33 cellular contexts compared by ENCODE assay signal in the genomic region with DNA sequence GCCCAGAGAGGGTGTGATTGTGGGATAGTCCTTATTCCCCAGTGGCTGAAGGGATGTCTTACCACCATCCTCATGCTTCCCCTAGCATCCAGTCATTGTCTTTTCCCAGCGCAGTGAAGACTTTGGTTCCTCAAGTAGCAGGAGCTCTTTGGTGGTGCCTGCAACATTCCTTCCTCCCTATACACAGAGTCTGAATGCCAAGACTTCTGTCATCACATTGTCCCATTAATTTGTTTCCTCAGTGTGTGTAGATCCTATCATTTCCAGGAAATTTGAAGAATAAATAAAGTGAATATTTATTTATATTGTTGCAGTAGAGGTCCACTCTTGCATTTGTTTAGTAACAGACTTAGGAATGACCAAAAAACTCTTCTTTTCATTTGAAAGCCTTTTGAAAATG.
"Had no signal": no experiment of that assay in that cellular context is flagged by ENCODE, and none has a peak within 500 bp of the region (broad histone marks: within the 10 kb centered on the region; RNA-seq: fewer than 3 reads in every experiment).

No MANE protein-coding gene starts in this region.

- H3K4me1 ChIP-seq: adrenal gland, body of pancreas had no signal

- H3K36me3 ChIP-seq: adrenal gland, brain microvascular endothelial cell, cardiac muscle cell had no signal

- H3K9me3 ChIP-seq: adrenal gland, body of pancreas had no signal

- H3K4me3 ChIP-seq: adrenal gland, body of pancreas, cardiac muscle cell had no signal

- DNase-seq: activated B cell treated with CpG ODN at 0.5 μM for 24 hours; activated CD4-positive, alpha-beta memory T cell treated with anti-CD3 and anti-CD28 coated beads for 36 hours; activated CD4-positive, alpha-beta T cell treated with anti-CD3 and anti-CD28 coated beads for 4 hours; activated CD4-positive, alpha-beta T cell treated with anti-CD3 and anti-CD28 coated beads, Interleukin-2, amount 10 ng/mL, durations not matched to agents 24 days and 14 days; activated CD4-positive, alpha-beta T cell treated with anti-CD3 and anti-CD28 coated beads, Interleukin-2, amount 50 U/mL, for 1 hour; activated CD4-positive, alpha-beta T cell treated with anti-CD3 and anti-CD28 coated beads, Interleukin-2, amount 50 U/mL, for 4 hours; activated CD4-positive, CD25-positive, alpha-beta regulatory T cell treated with anti-CD3 and anti-CD28 coated beads, Interleukin-2, amount 50 U/mL, for 72 hours; activated CD8-positive, alpha-beta memory T cell treated with anti-CD3 and anti-CD28 coated beads, Interleukin-2, amount 50 U/mL, for 4 hours; activated CD8-positive, alpha-beta T cell treated with anti-CD3 and anti-CD28 coated beads for 36 hours; activated effector memory CD4-positive, alpha-beta T cell treated with anti-CD3 and anti-CD28 coated beads, Interleukin-2, amount 50 U/mL, for 16 hours; activated gamma-delta T cell treated with Interleukin-2 at 50 U/mL for 16 hours; activated naive CD4-positive, alpha-beta T cell; activated naive CD4-positive, alpha-beta T cell treated with anti-CD3 and anti-CD28 coated beads for 36 hours; activated naive CD4-positive, alpha-beta T cell treated with anti-CD3 and anti-CD28 coated beads, Interleukin-2, amount 50 U/mL, for 16 hours; activated naive CD8-positive, alpha-beta T cell treated with anti-CD3 and anti-CD28 coated beads for 36 hours; activated T-cell treated with anti-CD3 and anti-CD28 coated beads for 4 hours; activated T-cell treated with anti-CD3 and anti-CD28 coated beads, Interleukin-2, amount 50 U/mL, for 1 hour; activated T-cell treated with anti-CD3 and anti-CD28 coated beads, Interleukin-2, amount 50 U/mL, for 4 hours; activated T-cell treated with anti-CD3 and anti-CD28 coated beads, Interleukin-2, amount 50 U/mL, for 72 hours; adrenal gland; amniotic stem cell; aorta; body of pancreas; brain microvascular endothelial cell; caudate nucleus; cerebellar nuclear complex; T-cell; T-helper 17 cell; T1000 had no signal

- H3K27me3 ChIP-seq: adrenal gland, body of pancreas, brain microvascular endothelial cell, cardiac muscle cell had no signal

- H3K27ac ChIP-seq: adrenal gland, body of pancreas, brain microvascular endothelial cell, cardiac muscle cell, VCaP had no signal

- ATAC-seq: activated CD8-positive, alpha-beta T cell treated with anti-CD3 and anti-CD28 coated beads for 36 hours; activated naive CD4-positive, alpha-beta T cell treated with anti-CD3 and anti-CD28 coated beads, Interleukin-2, amount 50 U/mL, for 72 hours; activated T-cell treated with anti-CD3 and anti-CD28 coated beads, Interleukin-2, amount 50 U/mL, for 4 hours; activated T-cell treated with anti-CD3 and anti-CD28 coated beads, Interleukin-2, amount 50 U/mL, for 72 hours; activated T-helper 17 cell treated with anti-CD3 and anti-CD28 coated beads, Interleukin-2, amount 50 U/mL, for 72 hours; body of pancreas; T-cell; T-helper 17 cell had no signal
